16 cellular contexts compared by ENCODE assay signal in genomic region chr11:773830-774229, GRCh38. TPM values are rescaled to one million over a fixed set of nuclear protein-coding genes. Genes with fewer than 3 reads are reported as not detected.
"Had no signal": no experiment of that assay in that cellular context is flagged by ENCODE, and none has a peak within 500 bp of the region (broad histone marks: within the 10 kb centered on the region; RNA-seq: fewer than 3 reads in every experiment).

No MANE protein-coding gene starts in this region.

- H3K27me3 ChIP-seq: cardiac muscle cell, colonic mucosa, esophagus muscularis mucosa, hepatocyte, right atrium auricular region, suprapubic skin, upper lobe of left lung had no signal

- H3K9me3 ChIP-seq: colonic mucosa, esophagus muscularis mucosa, mucosa of descending colon, right atrium auricular region, suprapubic skin, upper lobe of left lung had no signal

- DNase-seq: activated B cell treated with CpG ODN at 0.5 μM for 24 hours; activated naive CD4-positive, alpha-beta T cell treated with Interleukin-2 at 50 U/mL for 16 hours; colonic mucosa; islet precursor cell; mucosa of descending colon; naive thymus-derived CD4-positive, alpha-beta T cell; small intestine; stimulated activated CD4-positive, alpha-beta T cell treated with anti-CD3 and anti-CD28 coated beads, Interleukin-4, amount 100 ng/mL, for 24 hours; stimulated activated naive CD4-positive, alpha-beta T cell treated with Interleukin-2 at 50 U/mL for 16 hours; upper lobe of left lung had no signal

- H3K27ac ChIP-seq: cardiac muscle cell, colonic mucosa, esophagus muscularis mucosa, hepatocyte, right atrium auricular region, upper lobe of left lung had no signal

- H3K4me3 ChIP-seq: cardiac muscle cell, colonic mucosa, esophagus muscularis mucosa, hepatocyte, mucosa of descending colon, right atrium auricular region, suprapubic skin, upper lobe of left lung had no signal

- H3K4me2 ChIP-seq: hepatocyte had no signal

RNA-seq across cellular contexts. Expression of gene CEND1, which starts 16.1 kb away (rescaled TPM):
- total RNA-seq: hepatocyte, progenitor cell of endocrine pancreas, suprapubic skin, upper lobe of left lung had no signal
